ENCODE assay signal across 21 cellular contexts in the genomic region with DNA sequence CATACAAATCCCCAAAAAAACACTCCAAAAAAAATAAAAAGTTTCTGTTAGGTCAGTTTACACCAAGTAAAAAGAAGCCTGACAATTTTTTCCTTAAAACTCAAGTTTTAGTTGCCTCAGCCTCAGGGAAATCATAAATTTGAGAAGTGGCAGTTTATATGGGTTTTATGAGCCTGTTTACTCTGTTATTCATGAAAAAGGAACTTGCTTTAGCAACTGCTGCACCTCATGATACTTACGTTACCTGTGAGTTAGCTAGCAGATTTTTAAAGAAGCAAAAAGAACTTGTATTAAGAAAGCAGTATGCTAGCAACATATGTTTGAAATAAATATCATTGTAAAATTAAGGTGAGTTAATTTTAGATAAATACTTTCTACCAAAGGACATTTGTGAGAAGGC.
DNase-seq lines count a peak whose midpoint lies in the region; ATAC-seq, FAIRE-seq and TF ChIP-seq lines count a peak whose summit lies in the region.
"Had no signal": no experiment of that assay in that cellular context is flagged by ENCODE, and none has a peak within 500 bp of the region (broad histone marks: within the 10 kb centered on the region; RNA-seq: fewer than 3 reads in every experiment).

No MANE protein-coding gene starts in this region.

- no peak overlapping the region for H3K9ac ChIP-seq in PC-3 (ENCODE audit: low read length)
- H3K9ac ChIP-seq: BLaER1 had no signal

- no peak for FAIRE-seq in bronchial epithelial cell (lab: Jason Lieb, UNC)
- FAIRE-seq: A204.1, D721Med, GM12878 had no signal

- ATAC-seq in PC-3 (peak; percentile 59), aorta (ENCODE audit: low FRiP score) (no peak)
- ATAC-seq: GM12878, GM23338 had no signal

- TF ChIP-seq POLR2A in testis (IDR thresholded peaks at IDR 0.05), result no peak

- H3K36me3 ChIP-seq in PC-3 (ENCODE audit: low read depth, low read length), result no peaks in the 10 kb centered on the region
- H3K36me3 ChIP-seq in bronchial epithelial cell (ENCODE audit: control insufficient read depth, insufficient read depth, low read length), result no peaks in the 10 kb centered on the region
- no peaks in the 10 kb centered on the region for H3K36me3 ChIP-seq in testis (ENCODE audit: low read depth, missing control alignments)
- no peaks in the 10 kb centered on the region for H3K36me3 ChIP-seq in brain microvascular endothelial cell (replicated peaks)
- no peaks in the 10 kb centered on the region for H3K36me3 ChIP-seq in aorta (ENCODE audit: control insufficient read depth in 1 of 2, insufficient read depth in 2 of 2, low read length in 1 of 2)
- H3K36me3 ChIP-seq: BLaER1, HAP-1 had no signal

- H4K20me1 ChIP-seq in PC-3 (ENCODE audit: low read length), result no peaks in the 10 kb centered on the region
- H4K20me1 ChIP-seq: BLaER1 had no signal

- H3K27ac ChIP-seq in PC-3 (ENCODE audit: low read length) (peak overlapping the region; percentile 45), testis (no peak overlapping the region), brain microvascular endothelial cell (no peak overlapping the region), aorta (ENCODE audit: low read depth in 1 of 2, low read length in 2 of 2) (no peak overlapping the region)
- H3K27ac ChIP-seq: BLaER1, C4-2B had no signal

- in situ Hi-C loops in brain microvascular endothelial cell (cut with HindIII; ENCODE audit: low pct_ligation_motif_present, low sequenced_read_pairs), result no loop called here

- peak overlapping the region; percentile 22; the same call in 1 of the 2 replicates for H3K4me2 ChIP-seq in PC-3 (ENCODE audit: low read length)
- H3K4me2 ChIP-seq: BLaER1, GM23338 had no signal

- CTCF ChIA-PET in HEK293T (lab: Yijun Ruan, JAX), result no interaction called here
- CTCF ChIA-PET in PC-3 (lab: Charles Lee), result no interaction called here

- no peak overlapping the region for H3K4me3 ChIP-seq in PC-3 (ENCODE audit: low read length)
- H3K4me3 ChIP-seq in bronchial epithelial cell (ENCODE audit: low read depth, low read length), result no peak overlapping the region
- no peak overlapping the region for H3K4me3 ChIP-seq in testis
- H3K4me3 ChIP-seq in brain microvascular endothelial cell (ENCODE audit: low read depth, low read length), result no peak overlapping the region
- H3K4me3 ChIP-seq in aorta (ENCODE audit: low read length in 2 of 2), result no peak overlapping the region
- H3K4me3 ChIP-seq: BLaER1, GM12878, GM23338, HAP-1 had no signal

- H3K27me3 ChIP-seq in PC-3 (ENCODE audit: low read length) (no peaks in the 10 kb centered on the region), bronchial epithelial cell (ENCODE audit: control insufficient read depth, insufficient read depth, low read length) (no peaks in the 10 kb centered on the region), testis (no peaks in the 10 kb centered on the region), brain microvascular endothelial cell (replicated peaks) (no peaks in the 10 kb centered on the region), aorta (ENCODE audit: control insufficient read depth in 1 of 2, insufficient read depth in 2 of 2, low read length in 1 of 2) (no peaks in the 10 kb centered on the region)
- H3K27me3 ChIP-seq: BLaER1 had no signal

- no peaks in the 10 kb centered on the region for H3K79me2 ChIP-seq in PC-3 (ENCODE audit: low read length)

- H3K4me1 ChIP-seq in PC-3 (ENCODE audit: insufficient read depth, low read length), result peaks cover 22% of the 10 kb centered on the region
- no peaks in the 10 kb centered on the region for H3K4me1 ChIP-seq in testis
- H3K4me1 ChIP-seq in aorta (ENCODE audit: control insufficient read depth in 1 of 2, insufficient read depth in 2 of 2, low read length in 2 of 2), result no peaks in the 10 kb centered on the region

- no peak for DNase-seq in HEK293T (ENCODE audit: extremely low spot score)
- peak; percentile 54 for DNase-seq in PC-3
- DNase-seq in bronchial epithelial cell (ENCODE audit: low read depth), result peak; percentile 1
- peak; percentile 2 for DNase-seq in renal cortical epithelial cell (ENCODE audit: low read depth)
- DNase-seq in testis, result no peak
- DNase-seq in brain microvascular endothelial cell, result no peak
- no peak for DNase-seq in aorta
- DNase-seq in NCI-H187 treated with DMSO at 0.1 percent for 48 hours (lab: John Stamatoyannopoulos, UW), result no peak
- DNase-seq: CD4-positive, CD25-positive, alpha-beta regulatory T cell; CD8-positive, alpha-beta memory T cell; DMS 273 treated with DMSO at 0.1 percent for 48 hours; DMS79; EL; GDM1 had no signal

- TF ChIP-seq CTCF in PC-3 (conservative IDR thresholded peaks at IDR 0.05; ENCODE audit: low read depth, low read length), result no peak
- TF ChIP-seq CTCF in bronchial epithelial cell (IDR thresholded peaks at IDR 0.05; ENCODE audit: insufficient read depth, low read length, severe bottlenecking), result no peak
- no peak for TF ChIP-seq CTCF in testis (IDR thresholded peaks at IDR 0.05)
- TF ChIP-seq CTCF in brain microvascular endothelial cell (IDR thresholded peaks at IDR 0.05; ENCODE audit: low read depth, low read length, missing control alignments), result no peak

- H2AFZ ChIP-seq in PC-3 (ENCODE audit: low read length), result no peak overlapping the region
- H2AFZ ChIP-seq: GM23338 had no signal

- H3K9me3 ChIP-seq in PC-3 (ENCODE audit: low read length) (no peaks in the 10 kb centered on the region; the same call in 1 of the 2 replicates), testis (no peaks in the 10 kb centered on the region), aorta (ENCODE audit: control insufficient read depth, low read length) (no peaks in the 10 kb centered on the region)
- H3K9me3 ChIP-seq: BLaER1, HAP-1 had no signal

- no peaks in the 10 kb centered on the region for H3K9me2 ChIP-seq in PC-3 (replicated peaks; ENCODE audit: low read length)

- H3F3A ChIP-seq in PC-3 (ENCODE audit: low read length, unreplicated experiment), result no peaks in the 10 kb centered on the region

- intact Hi-C loops in PC-3 (cut with micrococcal nuclease), result loop anchor here (1.0 to 2.0 kb wide), 2 partner anchors 156 to 626 kb away; no protein-coding TSS in a partner anchor
- intact Hi-C loops in testis (cut with DNase I; ENCODE audit: low total_unique reads), result no loop called here
- intact Hi-C loops in aorta (cut with DNase I), result no loop called here

- 82 to 91% methylated on average over 1 of the region's 1 CpG for WGBS in testis, 2 donors
- 78 to 79% methylated on average over 1 of the region's 1 CpG for WGBS in aorta, 2 donors

- POLR2A ChIA-PET in HEK293T (lab: Yijun Ruan, JAX), result no interaction called here
- POLR2A ChIA-PET in PC-3 (lab: Charles Lee; ENCODE audit: unreplicated experiment), result no interaction called here

- no TSS peak for BruUV-seq in PC-3 (replicated peaks; lab: Mats Ljungman, UMichigan)

TF ChIP-seq in HEK293T, 16 proteins besides CTCF, POLR2A, EP300 and RAD21:
- no peak for TF ChIP-seq ELF4 (IDR thresholded peaks at IDR 0.05)
- TF ChIP-seq, protein P1, sequence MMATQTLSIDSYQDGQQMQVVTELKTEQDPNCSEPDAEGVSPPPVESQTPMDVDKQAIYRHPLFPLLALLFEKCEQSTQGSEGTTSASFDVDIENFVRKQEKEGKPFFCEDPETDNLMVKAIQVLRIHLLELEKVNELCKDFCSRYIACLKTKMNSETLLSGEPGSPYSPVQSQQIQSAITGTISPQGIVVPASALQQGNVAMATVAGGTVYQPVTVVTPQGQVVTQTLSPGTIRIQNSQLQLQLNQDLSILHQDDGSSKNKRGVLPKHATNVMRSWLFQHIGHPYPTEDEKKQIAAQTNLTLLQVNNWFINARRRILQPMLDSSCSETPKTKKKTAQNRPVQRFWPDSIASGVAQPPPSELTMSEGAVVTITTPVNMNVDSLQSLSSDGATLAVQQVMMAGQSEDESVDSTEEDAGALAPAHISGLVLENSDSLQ (IDR thresholded peaks at IDR 0.05), result 0 out of 2 replicates have a peak, but pooled peaks have one; percentile 10

Comparison
In these comparisons a context has a peak if more than half of its experiments do, and no peak if none do; other contexts are left out.
1. DNase-seq: peak in PC-3 (single experiment), bronchial epithelial cell (single experiment) and renal cortical epithelial cell (single experiment); none in HEK293T (single experiment), testis (single experiment), brain microvascular endothelial cell (single experiment), aorta (0 of 2) and NCI-H187 treated with DMSO at 0.1 percent for 48 hours (single experiment).